ENCODE assay signal across 18 cellular contexts in the genomic region with DNA sequence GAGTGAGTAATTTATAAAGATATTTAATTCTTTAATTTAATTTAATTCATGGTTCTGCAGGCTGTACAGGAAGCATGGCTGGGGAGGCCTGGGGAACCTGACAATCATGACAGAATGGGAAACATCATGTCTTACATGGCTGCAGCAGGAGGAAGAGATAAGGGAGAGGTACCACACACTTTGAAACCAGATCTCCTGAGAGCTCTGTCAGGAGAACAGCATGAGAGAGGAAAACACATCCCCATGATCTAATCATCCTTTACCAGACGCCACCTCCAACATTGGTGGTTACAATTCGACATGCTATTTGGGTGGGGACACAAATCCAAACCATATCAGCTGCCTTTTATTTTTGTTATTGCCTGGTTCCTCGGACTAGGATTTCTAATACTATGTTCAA.
"Had no signal": no experiment of that assay in that cellular context is flagged by ENCODE, and none has a peak within 500 bp of the region (broad histone marks: within the 10 kb centered on the region; RNA-seq: fewer than 3 reads in every experiment).

No MANE protein-coding gene starts in this region.

- ATAC-seq: esophagus mucosa; heart left ventricle; right lobe of liver; stimulated activated effector memory CD8-positive, alpha-beta T cell treated with anti-CD3 and anti-CD28 coated beads, Interleukin-12 subunit alpha, Interleukin-12 subunit beta, amount 100 ng/mL, for 72 hours; stimulated activated naive CD8-positive, alpha-beta T cell treated with anti-CD3 and anti-CD28 coated beads, Interleukin-15, Interleukin-2, amounts not matched to agents 100 U/mL and 50 U/mL, for 24 hours had no signal

- H3K4me3 ChIP-seq: dorsolateral prefrontal cortex, heart left ventricle, prostate gland, right lobe of liver, suprapubic skin, thyroid gland had no signal

- H2AFZ ChIP-seq: parathyroid adenoma had no signal

- H3K4me1 ChIP-seq: heart left ventricle, parathyroid adenoma, prostate gland, right lobe of liver, suprapubic skin, thyroid gland had no signal

- H3K27me3 ChIP-seq: right lobe of liver, suprapubic skin, thyroid gland had no signal

- H3K27ac ChIP-seq: dorsolateral prefrontal cortex, heart left ventricle, parathyroid adenoma, prostate gland, right lobe of liver, suprapubic skin, thyroid gland had no signal

- DNase-seq: dorsolateral prefrontal cortex; effector CD8-positive, alpha-beta T cell; heart left ventricle; hypothalamus; kidney glomerular epithelial cell; mesendoderm; naive B cell; occipital lobe; right lobe of liver; stimulated activated CD4-positive, alpha-beta T cell treated with anti-CD3 and anti-CD28 coated beads, Interleukin-4, amount 100 ng/mL, for 1 hour; stimulated activated CD8-positive, alpha-beta memory T cell treated with anti-CD3 and anti-CD28 coated beads, Interleukin-4, amount 100 ng/mL, for 48 hours; stimulated activated naive CD8-positive, alpha-beta T cell treated with anti-CD3 and anti-CD28 coated beads, Interleukin-15, Interleukin-2, amounts not matched to agents 100 U/mL and 50 U/mL, for 24 hours; thyroid gland had no signal

- H3K9me3 ChIP-seq: heart left ventricle, prostate gland, right lobe of liver, suprapubic skin, thyroid gland had no signal

- H3K79me2 ChIP-seq: parathyroid adenoma had no signal

- H3K36me3 ChIP-seq: heart left ventricle, prostate gland, right lobe of liver, suprapubic skin, thyroid gland had no signal
